9 cellular contexts compared by ENCODE assay signal in the genomic region with DNA sequence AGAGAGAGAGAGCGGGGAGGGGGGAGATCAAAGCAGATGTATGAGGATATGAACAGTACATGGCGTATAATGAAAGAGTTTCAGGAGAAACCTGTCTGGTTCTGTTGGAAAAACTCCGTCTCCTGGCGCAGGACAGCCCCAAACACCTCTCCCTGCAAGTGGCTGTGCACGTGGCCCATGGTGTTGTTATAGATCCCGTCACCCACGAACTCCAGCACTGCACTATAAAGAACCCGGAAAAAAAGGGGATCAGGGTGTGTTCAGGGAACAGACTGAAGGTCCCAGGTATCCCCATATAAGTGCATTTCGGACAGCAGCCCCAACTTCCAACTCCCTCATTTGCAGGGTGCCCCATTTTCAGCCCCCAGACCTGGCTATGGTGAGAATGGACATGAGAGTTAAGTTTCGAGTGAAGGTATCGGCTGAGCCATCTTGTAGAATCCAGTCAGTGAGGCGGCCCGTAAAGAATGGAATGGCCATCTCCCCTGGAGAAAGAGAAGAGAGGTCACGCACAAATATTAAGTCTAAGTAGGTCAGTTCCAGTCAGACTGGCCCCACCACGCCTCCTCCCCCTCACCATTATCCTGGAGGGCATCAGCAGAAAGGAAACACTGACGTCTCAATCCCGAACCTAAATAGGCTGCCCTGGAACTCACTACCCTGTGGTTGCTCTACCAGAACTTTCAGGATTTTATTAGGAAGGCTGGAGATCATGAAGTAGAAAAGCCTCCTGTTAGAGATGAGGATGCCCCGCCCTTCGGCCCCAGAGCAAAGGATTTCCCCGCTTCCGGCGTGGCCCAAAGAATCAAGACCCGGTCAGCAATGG. TPM values are rescaled to one million over a fixed set of nuclear protein-coding genes. Genes with fewer than 3 reads are reported as not detected.
DNase-seq lines count a peak whose midpoint lies in the region; ATAC-seq and TF ChIP-seq lines count a peak whose summit lies in the region.
"Had no signal": no experiment of that assay in that cellular context is flagged by ENCODE, and none has a peak within 500 bp of the region (broad histone marks: within the 10 kb centered on the region; RNA-seq: fewer than 3 reads in every experiment).

No MANE protein-coding gene starts in this region.

- no peak for TF ChIP-seq CTCF in Peyer's patch (IDR thresholded peaks at IDR 0.05)

- H3K27ac ChIP-seq in Peyer's patch: peak overlapping the region; percentile 97 to 100 (median 98)
- H3K27ac ChIP-seq in effector memory CD4-positive, alpha-beta T cell (ENCODE audit: insufficient read depth, low read length, poor library complexity, severe bottlenecking): peak overlapping the region; percentile 100

- TF ChIP-seq POLR2A in Peyer's patch (IDR thresholded peaks at IDR 0.05): no peak

- H3K4me1 ChIP-seq in ES-I3 (ENCODE audit: insufficient read depth, low read length): no peaks in the 10 kb centered on the region
- H3K4me1 ChIP-seq in Peyer's patch: peaks cover 0 to 33% (median 10%) of the 10 kb centered on the region in 4 donors
- peaks cover 61% of the 10 kb centered on the region for H3K4me1 ChIP-seq in effector memory CD4-positive, alpha-beta T cell (ENCODE audit: control insufficient read depth, insufficient read depth, low read length, poor library complexity, severe bottlenecking)

- no peaks in the 10 kb centered on the region for H3K36me3 ChIP-seq in ES-I3 (ENCODE audit: insufficient read depth, low read length)
- peaks cover 0 to 48% (median 0%) of the 10 kb centered on the region in 3 donors for H3K36me3 ChIP-seq in Peyer's patch
- peaks cover 38% of the 10 kb centered on the region for H3K36me3 ChIP-seq in effector memory CD4-positive, alpha-beta T cell (ENCODE audit: control insufficient read depth, insufficient read depth, low read length)

- H3K9ac ChIP-seq in ES-I3 (ENCODE audit: low read depth, low read length): peak overlapping the region; percentile 62; the same call in 1 of the 2 replicates

- ATAC-seq in HG02885 (IDR thresholded peaks at IDR 0.05; ENCODE audit: poor library complexity, unreplicated experiment): no peak

- H3K9me3 ChIP-seq in ES-I3 (ENCODE audit: control insufficient read depth, insufficient read depth, low read length) (no peaks in the 10 kb centered on the region), Peyer's patch (no peaks in the 10 kb centered on the region)
- no peaks in the 10 kb centered on the region for H3K9me3 ChIP-seq in effector memory CD4-positive, alpha-beta T cell (ENCODE audit: control insufficient read depth, low read length)

- H3K4me3 ChIP-seq in Peyer's patch: peak overlapping the region; percentile 95 to 99 (median 96)
- peak overlapping the region; percentile 95 for H3K4me3 ChIP-seq in effector memory CD4-positive, alpha-beta T cell (ENCODE audit: insufficient read depth, low read depth, low read length, poor library complexity, severe bottlenecking)

- no peaks in the 10 kb centered on the region for H3K27me3 ChIP-seq in Peyer's patch
- H3K27me3 ChIP-seq in effector memory CD4-positive, alpha-beta T cell (replicated peaks; ENCODE audit: control insufficient read depth, insufficient read depth, low read length, poor library complexity, severe bottlenecking): no peaks in the 10 kb centered on the region

- DNase-seq in Peyer's patch: peak; percentile 67 to 80 (median 70)
- DNase-seq in effector memory CD4-positive, alpha-beta T cell: peak in 1 of 3 donors; percentile 24
- DNase-seq in myocyte (ENCODE audit: low read depth): peak; percentile 28
- no peak for DNase-seq in cerebellar nuclear complex (lab: John Stamatoyannopoulos, UW)
- DNase-seq in GM19238 (ENCODE audit: insufficient read length, low spot score): no peak
- no peak for DNase-seq in NCI-H1694 (lab: John Stamatoyannopoulos, UW)

RNA-seq across cellular contexts. Expression of gene TAP1, which starts 1.3 kb away (rescaled TPM):
- total RNA-seq in Peyer's patch (100 to 1,000 TPM in 3 of 4 donors, 10 to 100 TPM in 1; 25.6 to 136 (median 107) TPM), myocyte (49.7 and 54.7 TPM in 2 replicates)
- polyA plus RNA-seq in myocyte (2012): 47.2 TPM

RNA-seq across cellular contexts. Expression of gene PSMB9, which starts 1.8 kb away (rescaled TPM):
- total RNA-seq in Peyer's patch (100 to 1,000 TPM in 1 of 4 donors, 10 to 100 TPM in 3; 53.5 to 124 (median 80.9) TPM), myocyte (7.2 and 8.2 TPM in 2 replicates)
- 17.6 TPM for polyA plus RNA-seq in myocyte (2012)

RNA-seq across cellular contexts. Expression of gene PSMB8, which starts 8.4 kb away (rescaled TPM):
- total RNA-seq in Peyer's patch (100 to 1,000 TPM in 2 of 4 donors, 10 to 100 TPM in 2; 48.1 to 104 (median 96.0) TPM), myocyte (30.7 and 36.0 TPM in 2 replicates)
- 46.4 TPM for polyA plus RNA-seq in myocyte (2012)

RNA-seq across cellular contexts. Expression of gene TAP2, which starts 13.7 kb away (rescaled TPM):
- total RNA-seq in Peyer's patch (10 to 100 TPM; 16.5 to 53.2 (median 39.4) TPM), myocyte (3.8 and 4.1 TPM in 2 replicates)
- polyA plus RNA-seq in myocyte (2012): 22.2 TPM

RNA-seq across cellular contexts. Expression of gene HLA-DOB, which starts 35.4 kb away (rescaled TPM):
- total RNA-seq in Peyer's patch (10 to 100 TPM in 1 of 4 donors, 1 to 10 TPM in 2, under 1 TPM in 1; 0.88 to 13.2 (median 4.2) TPM), myocyte (not detected in 2 replicates)
- polyA plus RNA-seq in myocyte (2012): 0.06 TPM
- total RNA-seq: SK-MEL-5 had no signal

Comparison
In these comparisons a context has a peak if more than half of its experiments do, and no peak if none do; other contexts are left out.
1. DNase-seq: peak in Peyer's patch (3 of 3) and myocyte (single experiment); none in cerebellar nuclear complex (0 of 2), GM19238 (single experiment) and NCI-H1694 (single experiment).